In the genomic region with DNA sequence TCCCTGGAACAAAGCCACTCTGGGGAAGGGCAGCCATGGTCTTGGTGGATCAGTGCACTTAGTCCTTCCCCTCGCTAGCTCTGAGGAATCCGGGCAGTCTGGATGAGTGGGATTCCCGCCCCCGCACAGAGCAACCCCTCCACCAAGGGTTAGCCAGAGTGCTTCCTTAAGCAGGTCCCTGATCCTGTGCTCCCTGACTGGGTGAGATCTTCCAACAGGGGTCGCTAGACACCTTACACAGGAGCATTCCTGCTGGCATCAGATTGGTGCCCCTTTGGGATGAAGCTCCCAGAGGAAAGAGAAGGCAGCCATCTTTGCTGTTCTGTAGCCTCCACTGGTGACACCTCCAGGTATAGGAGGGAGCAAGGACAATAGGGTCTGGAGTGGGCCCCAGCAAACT, we compare ENCODE assay signal across 15 cellular contexts.
DNase-seq lines count a peak whose midpoint lies in the region; ATAC-seq and TF ChIP-seq lines count a peak whose summit lies in the region.
"Had no signal": no experiment of that assay in that cellular context is flagged by ENCODE, and none has a peak within 500 bp of the region (broad histone marks: within the 10 kb centered on the region; RNA-seq: fewer than 3 reads in every experiment).

No MANE protein-coding gene starts in this region.

- H3K36me3 Mint-ChIP-seq in WTC11 (peaks cover 33% of the 10 kb centered on the region), type B pancreatic cell (peaks cover 30% of the 10 kb centered on the region)
- peaks cover 43% of the 10 kb centered on the region for H3K36me3 Mint-ChIP-seq in activated naive CD8-positive, alpha-beta T cell treated with anti-CD3 and anti-CD28 coated beads for 36 hours

- WGBS in trophoblast cell (ENCODE audit: extremely low coverage, insufficient coverage, insufficient read length), result no CpG with 5 or more reads among the region's 5 CpGs

- peak; percentile 50 for DNase-seq in NCI-H82 (lab: John Stamatoyannopoulos, UW)
- no peak for DNase-seq in NCI-H82 treated with DMSO at 0.1 percent for 48 hours (lab: John Stamatoyannopoulos, UW; ENCODE audit: unreplicated experiment)
- DNase-seq in LNCaP clone FGC (ENCODE audit: low read depth), result no peak
- DNase-seq in WTC11 (ENCODE audit: low spot score), result peak; percentile 40
- DNase-seq in trophoblast cell, result peak; percentile 30 to 68
- no peak for DNase-seq in activated naive CD8-positive, alpha-beta T cell treated with anti-CD3 and anti-CD28 coated beads for 36 hours
- DNase-seq in stimulated activated CD4-positive, alpha-beta T cell treated with anti-CD3 and anti-CD28 coated beads, Interleukin-1b, Interleukin-23, amount 100 ng/mL, for 48 hours, result no peak
- no peak for DNase-seq in type B pancreatic cell (ENCODE audit: extremely low spot score, unreplicated experiment)
- DNase-seq: activated CD4-positive, alpha-beta T cell treated with anti-CD3 and anti-CD28 coated beads, Interleukin-2, amount 10 ng/mL, durations not matched to agents 24 days and 14 days; activated naive CD8-positive, alpha-beta T cell treated with anti-CD3 and anti-CD28 coated beads, Interleukin-2, amount 10 ng/mL, durations not matched to agents 7 days and 5 days; activated T-cell treated with anti-CD3 and anti-CD28 coated beads, Interleukin-2, amount 50 U/mL, for 1 hour; HCEC 1CT; mammary epithelial cell; NCI-H1436 treated with DMSO at 0.1 percent for 48 hours had no signal

- no peaks in the 10 kb centered on the region for H3K79me2 ChIP-seq in trophoblast cell (ENCODE audit: control insufficient read depth, insufficient read depth, low read length, poor library complexity)

- H3K14ac ChIP-seq in trophoblast cell (ENCODE audit: low read length), result no peak overlapping the region

- H3K27me3 Mint-ChIP-seq in WTC11 (ENCODE audit: low read depth) (peaks cover 2% of the 10 kb centered on the region; the same call in 1 of the 2 replicates), type B pancreatic cell (no peaks in the 10 kb centered on the region)
- no peaks in the 10 kb centered on the region for H3K27me3 Mint-ChIP-seq in activated naive CD8-positive, alpha-beta T cell treated with anti-CD3 and anti-CD28 coated beads for 36 hours
- H3K27me3 Mint-ChIP-seq: activated CD4-positive, alpha-beta T cell treated with anti-CD3 and anti-CD28 coated beads, Interleukin-2, amount 10 ng/mL, durations not matched to agents 24 days and 14 days; activated naive CD8-positive, alpha-beta T cell treated with anti-CD3 and anti-CD28 coated beads, Interleukin-2, amount 10 ng/mL, durations not matched to agents 7 days and 5 days had no signal

- H4K12ac ChIP-seq in trophoblast cell (ENCODE audit: low read depth, low read length), result no peak overlapping the region

- no peak overlapping the region for H2BK5ac ChIP-seq in trophoblast cell (ENCODE audit: low read depth, low read length, poor library complexity)

- H3K4me3 Mint-ChIP-seq in WTC11 (no peak overlapping the region), type B pancreatic cell (no peak overlapping the region)
- no peak overlapping the region for H3K4me3 Mint-ChIP-seq in activated naive CD8-positive, alpha-beta T cell treated with anti-CD3 and anti-CD28 coated beads for 36 hours
- H3K4me3 Mint-ChIP-seq: activated CD4-positive, alpha-beta T cell treated with anti-CD3 and anti-CD28 coated beads, Interleukin-2, amount 10 ng/mL, durations not matched to agents 24 days and 14 days; activated naive CD8-positive, alpha-beta T cell treated with anti-CD3 and anti-CD28 coated beads, Interleukin-2, amount 10 ng/mL, durations not matched to agents 7 days and 5 days; nephron had no signal

- H3K9ac ChIP-seq in trophoblast cell (ENCODE audit: low read length), result no peak overlapping the region

- no peak overlapping the region for H4K91ac ChIP-seq in trophoblast cell (ENCODE audit: low read depth, low read length)

- no peak overlapping the region for H3K4me2 ChIP-seq in trophoblast cell (ENCODE audit: low read length)

- peaks cover 11% of the 10 kb centered on the region for H3K4me1 Mint-ChIP-seq in WTC11
- no peaks in the 10 kb centered on the region for H3K4me1 Mint-ChIP-seq in activated naive CD8-positive, alpha-beta T cell treated with anti-CD3 and anti-CD28 coated beads for 36 hours
- peaks cover 7% of the 10 kb centered on the region for H3K4me1 Mint-ChIP-seq in type B pancreatic cell (ENCODE audit: unreplicated experiment)
- H3K4me1 Mint-ChIP-seq: activated CD4-positive, alpha-beta T cell treated with anti-CD3 and anti-CD28 coated beads, Interleukin-2, amount 10 ng/mL, durations not matched to agents 24 days and 14 days; activated naive CD8-positive, alpha-beta T cell treated with anti-CD3 and anti-CD28 coated beads, Interleukin-2, amount 10 ng/mL, durations not matched to agents 7 days and 5 days; nephron had no signal

- H3K23ac ChIP-seq in trophoblast cell (ENCODE audit: low read length), result no peak overlapping the region

- no peak overlapping the region for H4K8ac ChIP-seq in trophoblast cell (ENCODE audit: low read depth, low read length)

- no peak overlapping the region for H3K4ac ChIP-seq in trophoblast cell (ENCODE audit: low read depth, low read length)

- H3K9me3 Mint-ChIP-seq in WTC11 (peaks cover 35% of the 10 kb centered on the region), type B pancreatic cell (peaks cover 29% of the 10 kb centered on the region)
- H3K9me3 Mint-ChIP-seq in activated naive CD8-positive, alpha-beta T cell treated with anti-CD3 and anti-CD28 coated beads for 36 hours, result peaks cover 23% of the 10 kb centered on the region

- POLR2A ChIA-PET in WTC11 (lab: Charles Lee), result no interaction called here

- TF ChIP-seq CTCF in LNCaP clone FGC (IDR thresholded peaks at IDR 0.05; ENCODE audit: control insufficient read depth, extremely low read depth, insufficient read depth) (0 out of 2 replicates have a peak, but pooled peaks have one; percentile 3), WTC11 (IDR thresholded peaks at IDR 0.05) (no peak), type B pancreatic cell (conservative IDR thresholded peaks at IDR 0.05) (no peak)

- peak; percentile 83 for ATAC-seq in WTC11

- no peak overlapping the region for H3K18ac ChIP-seq in trophoblast cell (ENCODE audit: low read length)

- CTCF ChIA-PET in WTC11 (lab: Charles Lee), result interaction anchor here (0.6 to 2.0 kb wide), 7 partner anchors 11 to 226 kb away, joined by 3 to 6 read pairs (median 4); no protein-coding TSS in a partner anchor

- H3K79me1 ChIP-seq in trophoblast cell (ENCODE audit: low read length), result no peaks in the 10 kb centered on the region

- no peak overlapping the region for H3K27ac ChIP-seq in trophoblast cell (ENCODE audit: low read depth, low read length)

- no peaks in the 10 kb centered on the region for H3K9me3 ChIP-seq in trophoblast cell (ENCODE audit: insufficient read depth, low read depth, low read length)

- H3K4me1 ChIP-seq in trophoblast cell (ENCODE audit: control insufficient read depth in 1 of 2, insufficient read depth in 2 of 2, low read length in 2 of 2), result peaks cover 0 to 6% of the 10 kb centered on the region in 2 experiments

- H2AK5ac ChIP-seq in trophoblast cell (ENCODE audit: low read length), result no peak overlapping the region

- H3K27me3 ChIP-seq in trophoblast cell (ENCODE audit: insufficient read depth, low read length), result no peaks in the 10 kb centered on the region

- H3K4me3 ChIP-seq in LNCaP clone FGC (ENCODE audit: low read depth, low read length) (no peak overlapping the region), trophoblast cell (ENCODE audit: low read depth, low read length) (no peak overlapping the region)

- H2BK120ac ChIP-seq in trophoblast cell (ENCODE audit: insufficient read depth, low read length, poor library complexity), result no peak overlapping the region

- peaks cover 0 to 1% of the 10 kb centered on the region in 2 experiments for H3K36me3 ChIP-seq in trophoblast cell (ENCODE audit: control insufficient read depth in 1 of 2, insufficient read depth in 2 of 2, low read length in 2 of 2)

- no peak overlapping the region for H2AFZ ChIP-seq in trophoblast cell (ENCODE audit: insufficient read depth, low read length, poor library complexity)

- H2BK12ac ChIP-seq in trophoblast cell (ENCODE audit: low read length), result no peak overlapping the region

- H3K27ac Mint-ChIP-seq in WTC11, result no peak overlapping the region
- H3K27ac Mint-ChIP-seq in activated naive CD8-positive, alpha-beta T cell treated with anti-CD3 and anti-CD28 coated beads for 36 hours, result no peak overlapping the region
- no peak overlapping the region for H3K27ac Mint-ChIP-seq in type B pancreatic cell
- H3K27ac Mint-ChIP-seq: activated CD4-positive, alpha-beta T cell treated with anti-CD3 and anti-CD28 coated beads, Interleukin-2, amount 10 ng/mL, durations not matched to agents 24 days and 14 days; activated naive CD8-positive, alpha-beta T cell treated with anti-CD3 and anti-CD28 coated beads, Interleukin-2, amount 10 ng/mL, durations not matched to agents 7 days and 5 days; nephron had no signal

TF ChIP-seq in WTC11, 78 proteins besides CTCF, POLR2A, EP300 and RAD21 (continues in another document):
- TF ChIP-seq ZNF263 (CRISPR knock-in tag; IDR thresholded peaks at IDR 0.05; ENCODE audit: low read depth), result no peak
- TF ChIP-seq, protein P1, sequence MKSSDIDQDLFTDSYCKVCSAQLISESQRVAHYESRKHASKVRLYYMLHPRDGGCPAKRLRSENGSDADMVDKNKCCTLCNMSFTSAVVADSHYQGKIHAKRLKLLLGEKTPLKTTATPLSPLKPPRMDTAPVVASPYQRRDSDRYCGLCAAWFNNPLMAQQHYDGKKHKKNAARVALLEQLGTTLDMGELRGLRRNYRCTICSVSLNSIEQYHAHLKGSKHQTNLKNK (CRISPR knock-in tag; IDR thresholded peaks at IDR 0.05), result no peak
- TF ChIP-seq MLX (CRISPR knock-in tag; IDR thresholded peaks at IDR 0.05), result no peak
- no peak for TF ChIP-seq TEAD1 (CRISPR knock-in tag; IDR thresholded peaks at IDR 0.05)
- TF ChIP-seq JAZF1 (CRISPR knock-in tag; IDR thresholded peaks at IDR 0.05), result no peak

Comparison
In these comparisons a context has a peak if more than half of its experiments do, and no peak if none do; other contexts are left out.
1. DNase-seq: peak in NCI-H82 (single experiment), WTC11 (single experiment) and trophoblast cell (2 of 2); none in NCI-H82 treated with DMSO at 0.1 percent for 48 hours (single experiment), LNCaP clone FGC (single experiment), activated naive CD8-positive, alpha-beta T cell treated with anti-CD3 and anti-CD28 coated beads for 36 hours (single experiment), stimulated activated CD4-positive, alpha-beta T cell treated with anti-CD3 and anti-CD28 coated beads, Interleukin-1b, Interleukin-23, amount 100 ng/mL, for 48 hours (single experiment) and type B pancreatic cell (single experiment).